ENCODE assay signal across 9 cellular contexts in the genomic region with DNA sequence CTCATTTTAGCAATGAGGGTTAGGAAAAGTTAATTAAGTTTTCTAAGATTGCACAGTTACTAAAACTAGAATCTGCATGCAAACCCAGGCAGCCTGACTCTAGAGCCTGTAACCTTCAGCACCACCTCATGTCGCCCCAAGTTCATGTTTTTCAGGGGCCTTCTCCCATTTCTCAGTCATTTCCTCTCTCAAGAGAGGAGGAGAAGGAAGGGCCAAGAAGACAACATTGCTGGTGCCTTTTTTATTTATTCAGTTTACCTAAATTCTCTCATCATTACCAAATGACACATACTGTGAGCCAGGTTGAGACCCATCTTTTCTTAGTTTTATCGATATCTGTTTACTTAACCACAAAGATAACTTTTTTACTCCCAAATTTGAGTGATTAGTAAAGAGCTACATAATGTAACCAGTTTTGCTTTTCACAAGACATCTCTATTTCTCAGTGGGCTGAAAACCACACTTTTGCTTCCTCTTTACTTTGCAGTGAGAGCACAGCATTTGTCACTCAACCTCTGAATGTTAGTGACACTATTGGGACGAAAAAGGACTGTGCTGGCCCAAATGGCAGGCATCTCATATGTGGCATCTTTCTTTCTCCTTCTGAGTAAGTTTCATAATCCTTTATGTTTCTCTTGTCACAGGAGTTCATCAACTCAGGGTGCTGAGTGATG. TPM values are rescaled to one million over a fixed set of nuclear protein-coding genes. Genes with fewer than 3 reads are reported as not detected.
DNase-seq lines count a peak whose midpoint lies in the region; ATAC-seq, FAIRE-seq and TF ChIP-seq lines count a peak whose summit lies in the region.
"Had no signal": no experiment of that assay in that cellular context is flagged by ENCODE, and none has a peak within 500 bp of the region (broad histone marks: within the 10 kb centered on the region; RNA-seq: fewer than 3 reads in every experiment).

A gene with protein sequence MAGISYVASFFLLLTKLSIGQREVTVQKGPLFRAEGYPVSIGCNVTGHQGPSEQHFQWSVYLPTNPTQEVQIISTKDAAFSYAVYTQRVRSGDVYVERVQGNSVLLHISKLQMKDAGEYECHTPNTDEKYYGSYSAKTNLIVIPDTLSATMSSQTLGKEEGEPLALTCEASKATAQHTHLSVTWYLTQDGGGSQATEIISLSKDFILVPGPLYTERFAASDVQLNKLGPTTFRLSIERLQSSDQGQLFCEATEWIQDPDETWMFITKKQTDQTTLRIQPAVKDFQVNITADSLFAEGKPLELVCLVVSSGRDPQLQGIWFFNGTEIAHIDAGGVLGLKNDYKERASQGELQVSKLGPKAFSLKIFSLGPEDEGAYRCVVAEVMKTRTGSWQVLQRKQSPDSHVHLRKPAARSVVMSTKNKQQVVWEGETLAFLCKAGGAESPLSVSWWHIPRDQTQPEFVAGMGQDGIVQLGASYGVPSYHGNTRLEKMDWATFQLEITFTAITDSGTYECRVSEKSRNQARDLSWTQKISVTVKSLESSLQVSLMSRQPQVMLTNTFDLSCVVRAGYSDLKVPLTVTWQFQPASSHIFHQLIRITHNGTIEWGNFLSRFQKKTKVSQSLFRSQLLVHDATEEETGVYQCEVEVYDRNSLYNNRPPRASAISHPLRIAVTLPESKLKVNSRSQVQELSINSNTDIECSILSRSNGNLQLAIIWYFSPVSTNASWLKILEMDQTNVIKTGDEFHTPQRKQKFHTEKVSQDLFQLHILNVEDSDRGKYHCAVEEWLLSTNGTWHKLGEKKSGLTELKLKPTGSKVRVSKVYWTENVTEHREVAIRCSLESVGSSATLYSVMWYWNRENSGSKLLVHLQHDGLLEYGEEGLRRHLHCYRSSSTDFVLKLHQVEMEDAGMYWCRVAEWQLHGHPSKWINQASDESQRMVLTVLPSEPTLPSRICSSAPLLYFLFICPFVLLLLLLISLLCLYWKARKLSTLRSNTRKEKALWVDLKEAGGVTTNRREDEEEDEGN (plus strand): TSS at position 507 of the 674 bp plus-strand sequence. CDS start 58 bp downstream, at position 565.

- H3K27me3 ChIP-seq in sigmoid colon, result no peaks in the 10 kb centered on the region

- 60 to 89% methylated on average over 3 of the region's 3 CpGs for WGBS in sigmoid colon, 2 donors

- no peak for TF ChIP-seq EP300 in sigmoid colon (IDR thresholded peaks at IDR 0.05)

- no peaks in the 10 kb centered on the region for H3K9me3 ChIP-seq in sigmoid colon

- DNase-seq in NOMO-1 treated with dmso at 0.1 percent for 144 hours (lab: John Stamatoyannopoulos, UW; ENCODE audit: unreplicated experiment), result peak; percentile 35
- DNase-seq in pons (ENCODE audit: low spot score), result peak; percentile 56
- DNase-seq in NCI-H69 (lab: John Stamatoyannopoulos, UW), result no peak
- DNase-seq in sigmoid colon, result no peak
- no peak for DNase-seq in H54 (ENCODE audit: insufficient read length, low spot score)

- H3K27ac ChIP-seq in sigmoid colon, result no peak within 1 kb of the TSS

- intact Hi-C loops in sigmoid colon (cut with DNase I), result no loop called here

- H3K4me1 ChIP-seq in sigmoid colon, result no peaks in the 10 kb centered on the region

- TF ChIP-seq CTCF in sigmoid colon (IDR thresholded peaks at IDR 0.05), result no peak

- TF ChIP-seq POLR2A in sigmoid colon (IDR thresholded peaks at IDR 0.05), result no peak
- TF ChIP-seq POLR2A in H54 (IDR thresholded peaks at IDR 0.05; ENCODE audit: low read depth, low read length), result no peak

- peak; percentile 97 for ATAC-seq in GM18868 (IDR thresholded peaks at IDR 0.05; ENCODE audit: unreplicated experiment)
- ATAC-seq in HG02642 (IDR thresholded peaks at IDR 0.05; ENCODE audit: poor library complexity, unreplicated experiment), result peak; percentile 95
- ATAC-seq in SK-N-SH treated with all-trans-retinoic acid at 6 μM for 48 hours, result no peak

- no peak within 1 kb of the TSS for H3K4me3 ChIP-seq in sigmoid colon

- H3K36me3 ChIP-seq in sigmoid colon, result no peaks in the 10 kb centered on the region

- FAIRE-seq in H54 (lab: Jason Lieb, UNC), result no peak
- FAIRE-seq: islet of Langerhans had no signal

TF ChIP-seq in SK-N-SH treated with all-trans-retinoic acid at 6 μM for 48 hours, 23 proteins besides CTCF, POLR2A, EP300 and RAD21 (continues in another document):
- TF ChIP-seq, protein P1, sequence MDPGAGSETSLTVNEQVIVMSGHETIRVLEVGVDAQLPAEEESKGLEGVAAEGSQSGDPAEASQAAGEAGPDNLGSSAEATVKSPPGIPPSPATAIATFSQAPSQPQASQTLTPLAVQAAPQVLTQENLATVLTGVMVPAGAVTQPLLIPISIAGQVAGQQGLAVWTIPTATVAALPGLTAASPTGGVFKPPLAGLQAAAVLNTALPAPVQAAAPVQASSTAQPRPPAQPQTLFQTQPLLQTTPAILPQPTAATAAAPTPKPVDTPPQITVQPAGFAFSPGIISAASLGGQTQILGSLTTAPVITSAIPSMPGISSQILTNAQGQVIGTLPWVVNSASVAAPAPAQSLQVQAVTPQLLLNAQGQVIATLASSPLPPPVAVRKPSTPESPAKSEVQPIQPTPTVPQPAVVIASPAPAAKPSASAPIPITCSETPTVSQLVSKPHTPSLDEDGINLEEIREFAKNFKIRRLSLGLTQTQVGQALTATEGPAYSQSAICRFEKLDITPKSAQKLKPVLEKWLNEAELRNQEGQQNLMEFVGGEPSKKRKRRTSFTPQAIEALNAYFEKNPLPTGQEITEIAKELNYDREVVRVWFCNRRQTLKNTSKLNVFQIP (CRISPR knock-in tag; IDR thresholded peaks at IDR 0.05; ENCODE audit: borderline replicate concordance, low read depth), result no peak
- TF ChIP-seq ESRRG (CRISPR knock-in tag; IDR thresholded peaks at IDR 0.05), result no peak
- TF ChIP-seq, protein P2, sequence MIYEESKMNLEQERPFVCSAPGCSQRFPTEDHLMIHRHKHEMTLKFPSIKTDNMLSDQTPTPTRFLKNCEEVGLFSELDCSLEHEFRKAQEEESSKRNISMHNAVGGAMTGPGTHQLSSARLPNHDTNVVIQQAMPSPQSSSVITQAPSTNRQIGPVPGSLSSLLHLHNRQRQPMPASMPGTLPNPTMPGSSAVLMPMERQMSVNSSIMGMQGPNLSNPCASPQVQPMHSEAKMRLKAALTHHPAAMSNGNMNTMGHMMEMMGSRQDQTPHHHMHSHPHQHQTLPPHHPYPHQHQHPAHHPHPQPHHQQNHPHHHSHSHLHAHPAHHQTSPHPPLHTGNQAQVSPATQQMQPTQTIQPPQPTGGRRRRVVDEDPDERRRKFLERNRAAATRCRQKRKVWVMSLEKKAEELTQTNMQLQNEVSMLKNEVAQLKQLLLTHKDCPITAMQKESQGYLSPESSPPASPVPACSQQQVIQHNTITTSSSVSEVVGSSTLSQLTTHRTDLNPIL (CRISPR knock-in tag; IDR thresholded peaks at IDR 0.05; ENCODE audit: low read depth), result no peak
- no peak for TF ChIP-seq TCF4 (CRISPR knock-in tag; IDR thresholded peaks at IDR 0.05; ENCODE audit: borderline replicate concordance)
- no peak for TF ChIP-seq ZFP3 (CRISPR knock-in tag; IDR thresholded peaks at IDR 0.05)
- TF ChIP-seq ARNTL (CRISPR knock-in tag; IDR thresholded peaks at IDR 0.05; ENCODE audit: borderline replicate concordance, low read depth), result no peak
- no peak for TF ChIP-seq BACH2 (CRISPR knock-in tag; IDR thresholded peaks at IDR 0.05; ENCODE audit: borderline replicate concordance)
- no peak for TF ChIP-seq PPARA (CRISPR knock-in tag; IDR thresholded peaks at IDR 0.05; ENCODE audit: borderline replicate concordance)
- TF ChIP-seq ZFP30 (CRISPR knock-in tag; IDR thresholded peaks at IDR 0.05), result no peak
- TF ChIP-seq ZC3H10 (CRISPR knock-in tag; IDR thresholded peaks at IDR 0.05), result no peak
- TF ChIP-seq, protein P3, sequence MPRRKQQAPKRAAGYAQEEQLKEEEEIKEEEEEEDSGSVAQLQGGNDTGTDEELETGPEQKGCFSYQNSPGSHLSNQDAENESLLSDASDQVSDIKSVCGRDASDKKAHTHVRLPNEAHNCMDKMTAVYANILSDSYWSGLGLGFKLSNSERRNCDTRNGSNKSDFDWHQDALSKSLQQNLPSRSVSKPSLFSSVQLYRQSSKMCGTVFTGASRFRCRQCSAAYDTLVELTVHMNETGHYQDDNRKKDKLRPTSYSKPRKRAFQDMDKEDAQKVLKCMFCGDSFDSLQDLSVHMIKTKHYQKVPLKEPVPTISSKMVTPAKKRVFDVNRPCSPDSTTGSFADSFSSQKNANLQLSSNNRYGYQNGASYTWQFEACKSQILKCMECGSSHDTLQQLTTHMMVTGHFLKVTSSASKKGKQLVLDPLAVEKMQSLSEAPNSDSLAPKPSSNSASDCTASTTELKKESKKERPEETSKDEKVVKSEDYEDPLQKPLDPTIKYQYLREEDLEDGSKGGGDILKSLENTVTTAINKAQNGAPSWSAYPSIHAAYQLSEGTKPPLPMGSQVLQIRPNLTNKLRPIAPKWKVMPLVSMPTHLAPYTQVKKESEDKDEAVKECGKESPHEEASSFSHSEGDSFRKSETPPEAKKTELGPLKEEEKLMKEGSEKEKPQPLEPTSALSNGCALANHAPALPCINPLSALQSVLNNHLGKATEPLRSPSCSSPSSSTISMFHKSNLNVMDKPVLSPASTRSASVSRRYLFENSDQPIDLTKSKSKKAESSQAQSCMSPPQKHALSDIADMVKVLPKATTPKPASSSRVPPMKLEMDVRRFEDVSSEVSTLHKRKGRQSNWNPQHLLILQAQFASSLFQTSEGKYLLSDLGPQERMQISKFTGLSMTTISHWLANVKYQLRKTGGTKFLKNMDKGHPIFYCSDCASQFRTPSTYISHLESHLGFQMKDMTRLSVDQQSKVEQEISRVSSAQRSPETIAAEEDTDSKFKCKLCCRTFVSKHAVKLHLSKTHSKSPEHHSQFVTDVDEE (CRISPR knock-in tag; IDR thresholded peaks at IDR 0.05), result no peak
- TF ChIP-seq TOX (CRISPR knock-in tag; IDR thresholded peaks at IDR 0.05; ENCODE audit: borderline replicate concordance), result no peak
- no peak for TF ChIP-seq ZNF565 (CRISPR knock-in tag; conservative IDR thresholded peaks at IDR 0.05; ENCODE audit: low read depth)
- TF ChIP-seq ISL1 (CRISPR knock-in tag; IDR thresholded peaks at IDR 0.05), result no peak

RNA-seq across cellular contexts. Expression of the gene that starts here (rescaled TPM):
- total RNA-seq in sigmoid colon, result 1 to 10 TPM in 2 of 4 donors, under 1 TPM in 2; 0.66 to 1.4 (median 1.0) TPM
- 1 to 10 TPM in 2 of 3 donors, under 1 TPM in 1; 0.60 to 1.7 (median 1.6) TPM for polyA plus RNA-seq in sigmoid colon

Comparison
In these comparisons a context has a peak if more than half of its experiments do, and no peak if none do; other contexts are left out.
1. DNase-seq: peak in NOMO-1 treated with dmso at 0.1 percent for 144 hours (single experiment) and pons (single experiment); none in NCI-H69 (single experiment), sigmoid colon (single experiment) and H54 (single experiment).